ENCODE assay signal across 19 cellular contexts in genomic region chr16:30060354-30061194, GRCh38. TPM values are rescaled to one million over a fixed set of nuclear protein-coding genes. Genes with fewer than 3 reads are reported as not detected.
DNase-seq lines count a peak whose midpoint lies in the region; ATAC-seq, FAIRE-seq and TF ChIP-seq lines count a peak whose summit lies in the region.
"Had no signal": no experiment of that assay in that cellular context is flagged by ENCODE, and none has a peak within 500 bp of the region (broad histone marks: within the 10 kb centered on the region; RNA-seq: fewer than 3 reads in every experiment).

No MANE protein-coding gene starts in this region.

- H3K14ac ChIP-seq in IMR-90 (replicated peaks; ENCODE audit: low read depth, low read length) (no peak overlapping the region), neuronal stem cell (ENCODE audit: low read length) (no peak overlapping the region)

- H2BK20ac ChIP-seq in IMR-90 (ENCODE audit: low read depth, low read length), result no peak overlapping the region

- H3K18ac ChIP-seq in IMR-90 (ENCODE audit: low read depth, low read length) (no peak overlapping the region), neuronal stem cell (ENCODE audit: low read length) (no peak overlapping the region)

- peak; percentile 57 for FAIRE-seq in K562 (lab: Jason Lieb, UNC)
- FAIRE-seq in GM12892 (lab: Jason Lieb, UNC), result no peak
- FAIRE-seq: astrocyte had no signal

- ATAC-seq in IMR-90 (ENCODE audit: low read depth) (no peak), K562 (no peak)
- ATAC-seq: PC-3, WTC11 had no signal

- no peak overlapping the region for H2AFZ ChIP-seq in IMR-90 (replicated peaks; ENCODE audit: low read length, poor library complexity)
- H2AFZ ChIP-seq in K562 (ENCODE audit: low read depth, low read length), result no peak overlapping the region
- no peak overlapping the region for H2AFZ ChIP-seq in neuronal stem cell (ENCODE audit: low read length)
- H2AFZ ChIP-seq in MM.1S (ENCODE audit: low read length), result no peak overlapping the region

- H4K91ac ChIP-seq in IMR-90 (ENCODE audit: insufficient read depth, low read depth, low read length) (no peak overlapping the region), neuronal stem cell (ENCODE audit: low read depth, low read length, poor library complexity) (no peak overlapping the region)

- H3K4me1 ChIP-seq in BE2C, result peaks cover 16% of the 10 kb centered on the region
- H3K4me1 ChIP-seq in IMR-90 (ENCODE audit: control insufficient read depth, insufficient read depth, low read length), result peaks cover 18% of the 10 kb centered on the region
- peaks cover 17 to 29% of the 10 kb centered on the region in 2 experiments for H3K4me1 ChIP-seq in K562 (replicated peaks in 1 of 2; ENCODE audit: control insufficient read depth in 2 of 2, insufficient read depth in 2 of 2, low read length in 2 of 2)
- H3K4me1 ChIP-seq in neuronal stem cell (ENCODE audit: control insufficient read depth in 2 of 2, insufficient read depth in 1 of 2, low read depth in 1 of 2, low read length in 2 of 2), result peaks cover 12% of the 10 kb centered on the region in 2 donors
- H3K4me1 ChIP-seq in MM.1S (ENCODE audit: low read length), result peaks cover 7% of the 10 kb centered on the region

- H2BK5ac ChIP-seq in IMR-90 (ENCODE audit: low read depth, low read length, poor library complexity, severe bottlenecking), result no peak overlapping the region
- H2BK5ac ChIP-seq in neuronal stem cell (ENCODE audit: low read length), result no peak overlapping the region

- TF ChIP-seq POLR2A in IMR-90 (IDR thresholded peaks at IDR 0.05; ENCODE audit: low read depth, low read length) (no peak), K562 (conservative IDR thresholded peaks at IDR 0.05) (no peak), GM12892 (IDR thresholded peaks at IDR 0.05; ENCODE audit: low read depth, low read length) (no peak)

- no peak overlapping the region for H3K23ac ChIP-seq in IMR-90 (ENCODE audit: low read depth, low read length)
- no peak overlapping the region for H3K23ac ChIP-seq in neuronal stem cell (ENCODE audit: low read depth, low read length, poor library complexity)

- H3K4ac ChIP-seq in IMR-90 (ENCODE audit: low read depth, low read length) (no peak overlapping the region), neuronal stem cell (ENCODE audit: low read length) (no peak overlapping the region)

- no peak overlapping the region; the same call in 1 of the 2 replicates for H3K4me2 ChIP-seq in IMR-90 (ENCODE audit: low read depth, low read length)
- no peak overlapping the region for H3K4me2 ChIP-seq in K562 (ENCODE audit: insufficient read depth, low read length)
- no peak overlapping the region for H3K4me2 ChIP-seq in neuronal stem cell (ENCODE audit: insufficient read depth, low read length, poor library complexity, severe bottlenecking)
- H3K4me2 ChIP-seq in MM.1S (ENCODE audit: low read depth, low read length), result no peak overlapping the region

- dilution Hi-C loops in IMR-90 (cut with HindIII; ENCODE audit: low sequenced_read_pairs, unreplicated experiment), result no loop called here

- H3K9ac ChIP-seq in IMR-90 (ENCODE audit: low read depth, low read length), result no peak overlapping the region
- peak overlapping the region in 1 of 2 experiments; percentile 89; a peak in 1 of 4 replicates for H3K9ac ChIP-seq in K562 (ENCODE audit: insufficient read depth in 1 of 2, low read depth in 2 of 2, low read length in 2 of 2)
- H3K9ac ChIP-seq in neuronal stem cell (ENCODE audit: low read depth, low read length, poor library complexity), result peak overlapping the region; percentile 64
- H3K9ac ChIP-seq in MM.1S (ENCODE audit: low read length), result no peak overlapping the region

- H2AK9ac ChIP-seq in IMR-90 (replicated peaks; ENCODE audit: low read depth, low read length, poor library complexity), result peak overlapping the region; percentile 31

- TF ChIP-seq CTCF in BE2C (IDR thresholded peaks at IDR 0.05; ENCODE audit: low read depth, low read length) (no peak), IMR-90 (conservative IDR thresholded peaks at IDR 0.05; ENCODE audit: low read depth, low read length) (no peak), K562 (IDR thresholded peaks at IDR 0.05 in 2 of 3, conservative IDR thresholded peaks at IDR 0.05 in 1 of 3; ENCODE audit: insufficient read depth in 2 of 3, low read depth in 1 of 3, low read length in 3 of 3) (no peak), MM.1S (IDR thresholded peaks at IDR 0.05; ENCODE audit: low read length) (no peak)

- H3K79me2 ChIP-seq in K562 (ENCODE audit: control insufficient read depth, insufficient read depth, low read length) (peaks cover 23% of the 10 kb centered on the region), MM.1S (ENCODE audit: low read length) (peaks cover 17% of the 10 kb centered on the region)

- DNase-seq in BE2C, result peak; percentile 74
- no peak for DNase-seq in IMR-90
- peak in 2 of 4 experiments; percentile 16 to 49 for DNase-seq in K562 (ENCODE audit: extremely low read depth in 1 of 4, low spot score in 3 of 4)
- DNase-seq in neuronal stem cell (ENCODE audit: low spot score), result no peak
- DNase-seq in GM12892 (ENCODE audit: insufficient read length), result no peak
- DNase-seq in putamen (ENCODE audit: low spot score), result no peak
- DNase-seq in MM.1S, result no peak
- no peak for DNase-seq in middle frontal gyrus (ENCODE audit: extremely low spot score, low spot score)
- DNase-seq: activated gamma-delta T cell; dermis blood vessel endothelial cell; hippocampal formation; NCI-H1105 treated with DMSO at 0.1 percent for 48 hours; PC-3; retina; stimulated activated CD4-positive, alpha-beta T cell treated with anti-CD3 and anti-CD28 coated beads, Interleukin-4, amount 100 ng/mL, for 1 hour; SW 1271; transverse colon had no signal

- POLR2A ChIA-PET in IMR-90 (lab: Charles Lee; ENCODE audit: unreplicated experiment), result no interaction called here
- POLR2A ChIA-PET in K562 (lab: Yijun Ruan, JAX), result interaction anchor here (0.6 to 1.4 kb wide), 4 partner anchors 15 to 559 kb away, joined by 3 to 4 read pairs (median 4); partner anchors contain the start of gene TBX6

- in situ Hi-C loops in IMR-90 (cut with MboI; ENCODE audit: low sequenced_read_pairs), result no loop called here
- in situ Hi-C loops in K562 (cut with MboI), result no loop called here

- no peak for TF ChIP-seq EP300 in K562 (IDR thresholded peaks at IDR 0.05; ENCODE audit: low read length)

- H3K36me3 ChIP-seq in BE2C (no peaks in the 10 kb centered on the region), IMR-90 (ENCODE audit: control insufficient read depth, insufficient read depth, low read length) (peaks cover 2% of the 10 kb centered on the region; the same call in 1 of the 2 replicates), K562 (ENCODE audit: control insufficient read depth, insufficient read depth, low read length) (no peaks in the 10 kb centered on the region), neuronal stem cell (replicated peaks in 1 of 2; ENCODE audit: control insufficient read depth in 2 of 2, insufficient read depth in 2 of 2, low read length in 2 of 2) (peaks cover 3 to 42% of the 10 kb centered on the region in 2 donors), MM.1S (replicated peaks; ENCODE audit: insufficient read depth, low read length) (no peaks in the 10 kb centered on the region)
- H3K36me3 ChIP-seq: transverse colon had no signal

- H4K5ac ChIP-seq in IMR-90 (ENCODE audit: low read depth, low read length), result no peak overlapping the region; the same call in 1 of the 2 replicates

- BruUV-seq in IMR-90 (replicated peaks; lab: Mats Ljungman, UMichigan), result no TSS peak
- no TSS peak for BruUV-seq in K562 (replicated peaks; lab: Mats Ljungman, UMichigan)

- H3K9me1 ChIP-seq in IMR-90 (ENCODE audit: insufficient read depth, low read length) (peaks cover 9% of the 10 kb centered on the region), K562 (ENCODE audit: control insufficient read depth, insufficient read depth, low read length) (no peaks in the 10 kb centered on the region)

- intact Hi-C loops in IMR-90 (cut with micrococcal nuclease), result no loop called here
- intact Hi-C loops in K562 (cut with micrococcal nuclease), result loop anchor here (10.0 kb wide), 2 partner anchors 314 to 594 kb away; partner anchors contain the start of genes FBRS, MYL11, PRR14 and TBC1D10B

- H2BK120ac ChIP-seq in IMR-90 (ENCODE audit: low read depth, low read length) (no peak overlapping the region), neuronal stem cell (ENCODE audit: low read depth, low read length) (no peak overlapping the region)

- H3K9me3 ChIP-seq in BE2C (no peaks in the 10 kb centered on the region), IMR-90 (ENCODE audit: control insufficient read depth, insufficient read depth, low read length) (no peaks in the 10 kb centered on the region), K562 (replicated peaks; ENCODE audit: control insufficient read depth, insufficient read depth, low read depth, low read length) (no peaks in the 10 kb centered on the region), neuronal stem cell (replicated peaks in 1 of 2; ENCODE audit: control insufficient read depth in 2 of 2, insufficient read depth in 1 of 2, low read depth in 1 of 2, low read length in 2 of 2) (no peaks in the 10 kb centered on the region), MM.1S (replicated peaks; ENCODE audit: insufficient read depth, low read length) (no peaks in the 10 kb centered on the region)
- H3K9me3 ChIP-seq: transverse colon had no signal

- H3K9me2 ChIP-seq in MM.1S (replicated peaks; ENCODE audit: insufficient read depth, low read length), result no peaks in the 10 kb centered on the region

- TF ChIP-seq RAD21 in IMR-90 (IDR thresholded peaks at IDR 0.05; ENCODE audit: low read length) (no peak), K562 (CRISPR knock-in tag; conservative IDR thresholded peaks at IDR 0.05 in 1 of 2, IDR thresholded peaks at IDR 0.05 in 1 of 2) (no peak)

- no peak overlapping the region for H2BK12ac ChIP-seq in neuronal stem cell (ENCODE audit: low read length)

- H3K79me1 ChIP-seq in IMR-90 (ENCODE audit: low read depth in 1 of 2, low read length in 2 of 2) (peaks cover 17 to 22% of the 10 kb centered on the region in 2 experiments; a peak in 3 of 4 replicates), neuronal stem cell (ENCODE audit: low read depth, low read length) (no peaks in the 10 kb centered on the region)

- H3K27ac ChIP-seq in IMR-90 (ENCODE audit: insufficient read depth, low read length) (peak overlapping the region; percentile 36; the same call in 1 of the 2 replicates), K562 (ENCODE audit: extremely low read depth, low read depth, low read length) (no peak overlapping the region), neuronal stem cell (replicated peaks; ENCODE audit: low read length) (no peak overlapping the region), MM.1S (ENCODE audit: low read length) (no peak overlapping the region)
- H3K27ac ChIP-seq: transverse colon had no signal

- WGBS in IMR-90 (ENCODE audit: extremely low coverage in 2 of 2, insufficient read length in 1 of 2), 2 experiments, result 56% methylated on average over 2 of the region's 6 CpGs; no CpG with 5 or more reads in 1 of the 2 experiments
- 42% methylated on average over 6 of the region's 6 CpGs for WGBS in K562 (ENCODE audit: insufficient coverage, low coverage, missing lambda C conversion rate)
- WGBS in neuronal stem cell (ENCODE audit: extremely low coverage in 2 of 2, insufficient read length in 2 of 2, insufficient replicate concordance in 1 of 2), 2 donors, result no CpG with 5 or more reads among the region's 6 CpGs

- no peak overlapping the region for H3K4me3 ChIP-seq in BE2C (ENCODE audit: low read depth, low read length)
- H3K4me3 ChIP-seq in IMR-90 (ENCODE audit: insufficient read depth, low read depth, low read length), result no peak overlapping the region
- no peak overlapping the region for H3K4me3 ChIP-seq in K562
- H3K4me3 ChIP-seq in neuronal stem cell (ENCODE audit: low read length in 2 of 2), result no peak overlapping the region
- no peak overlapping the region for H3K4me3 ChIP-seq in MM.1S (ENCODE audit: low read length)
- H3K4me3 ChIP-seq: transverse colon had no signal

- H2AK5ac ChIP-seq in IMR-90 (ENCODE audit: low read depth, low read length), result no peak overlapping the region
- H2AK5ac ChIP-seq in neuronal stem cell (ENCODE audit: low read depth, low read length), result no peak overlapping the region

- no peak overlapping the region for H4K8ac ChIP-seq in IMR-90 (ENCODE audit: low read depth in 2 of 2, low read length in 2 of 2)
- H4K8ac ChIP-seq in neuronal stem cell (ENCODE audit: low read depth, low read length), result no peak overlapping the region

- H4K20me1 ChIP-seq in IMR-90 (ENCODE audit: insufficient read depth, low read length), result no peaks in the 10 kb centered on the region; the same call in none of the 2 replicates
- H4K20me1 ChIP-seq in K562 (replicated peaks; ENCODE audit: control insufficient read depth, insufficient read depth, low read length), result no peaks in the 10 kb centered on the region
- H4K20me1 ChIP-seq in MM.1S (ENCODE audit: insufficient read depth, low read length), result no peaks in the 10 kb centered on the region

- H3K27me3 ChIP-seq in BE2C (no peaks in the 10 kb centered on the region), IMR-90 (ENCODE audit: control insufficient read depth, insufficient read depth, low read length) (no peaks in the 10 kb centered on the region), K562 (ENCODE audit: control insufficient read depth in 2 of 2, insufficient read depth in 2 of 2, low read length in 2 of 2) (no peaks in the 10 kb centered on the region), neuronal stem cell (ENCODE audit: control insufficient read depth in 3 of 3, insufficient read depth in 3 of 3, low read depth in 1 of 3, low read length in 3 of 3) (no peaks in the 10 kb centered on the region), MM.1S (replicated peaks; ENCODE audit: insufficient read depth, low read length) (no peaks in the 10 kb centered on the region)
- H3K27me3 ChIP-seq: transverse colon had no signal

- H3K56ac ChIP-seq in IMR-90 (ENCODE audit: extremely low read depth, insufficient read depth, low read length), result no peak overlapping the region

- CTCF ChIA-PET in IMR-90 (lab: Yijun Ruan, JAX), result no interaction called here
- CTCF ChIA-PET in K562 (lab: Yijun Ruan, JAX; ENCODE audit: low intra/inter-chr PET ratio), result no interaction called here

- H2BK15ac ChIP-seq in IMR-90 (ENCODE audit: low read depth, low read length) (no peak overlapping the region), neuronal stem cell (ENCODE audit: low read length) (no peak overlapping the region)

- H3F3A ChIP-seq in MM.1S (ENCODE audit: insufficient read depth, low read length), result peaks cover 17% of the 10 kb centered on the region

RNA-seq across cellular contexts. Expression of gene ALDOA, which starts 5.0 kb away (rescaled TPM):
- polyA plus RNA-seq in BE2C (2012; ENCODE audit: insufficient read depth, insufficient read length, low read depth), result 2,114 TPM
- 1,576 and 1,697 TPM in 2 replicates for total RNA-seq in IMR-90 (2012; rRNA removed)
- 1,990 and 2,139 TPM in 2 replicates for polyA plus RNA-seq in IMR-90 (2012; rRNA removed)
- polyA plus RNA-seq in IMR-90 (2012; cell fraction: cytosol; rRNA removed), result 1,937 and 3,090 TPM in 2 replicates
- polyA plus RNA-seq in IMR-90 (2012; cell fraction: nucleus; rRNA removed; ENCODE audit: low replicate concordance), result 1,158 and 2,042 TPM in 2 replicates
- total RNA-seq in K562 (2011; cell fraction: chromatin; rRNA removed; ENCODE audit: low replicate concordance), result 353 and 782 TPM in 2 replicates
- total RNA-seq in K562 (2011; cell fraction: nucleolus; rRNA removed), result 1,073 and 1,081 TPM in 2 replicates
- total RNA-seq in K562 (2011; cell fraction: nucleoplasm; rRNA removed), result 670 and 734 TPM in 2 replicates
- total RNA-seq in K562 (2014; rRNA removed), result 1,524 and 2,127 TPM in 2 replicates
- total RNA-seq in K562 (2014; rRNA removed; fragmentation: Illumina TruSeq; extraction: Trizol), result 349 and 485 TPM in 2 replicates
- total RNA-seq in K562 (2015; rRNA removed; fragmentation: Illumina TruSeq; extraction: Trizol), result 1,293 TPM in 2 replicates
- 2,182 and 2,224 TPM in 2 replicates for total RNA-seq in K562 (2021)
- 1,608 and 2,690 TPM in 2 replicates for polyA plus RNA-seq in K562 (2011; rRNA removed)
- 3,531 and 4,006 TPM in 2 replicates for polyA plus RNA-seq in K562 (2011; cell fraction: cytosol; rRNA removed)
- polyA plus RNA-seq in K562 (2011; cell fraction: nucleus; rRNA removed), result 1,789 and 1,816 TPM in 2 replicates
- polyA plus RNA-seq in K562 (2012), result 2,117 and 3,116 TPM in 2 replicates
- polyA plus RNA-seq in K562 (2014; fragmentation: Illumina TruSeq; extraction: Trizol), result 1,472 and 2,010 TPM in 2 replicates
- polyA plus RNA-seq in K562 (2014; fragmentation: Nextera tagmentation; extraction: Ambion mirVana), result 100 to 1,000 TPM; 311 to 650 TPM
- 1,079 and 1,272 TPM in 2 replicates for polyA plus RNA-seq in K562 (2014; rRNA removed)
- polyA minus RNA-seq in K562 (2011; rRNA and poly(A)+ RNA removed), result 1,182 and 1,195 TPM in 2 replicates
- polyA minus RNA-seq in K562 (2011; cell fraction: cytosol; rRNA and poly(A)+ RNA removed), result 2,149 and 3,513 TPM in 2 replicates
- 407 and 747 TPM in 2 replicates for polyA minus RNA-seq in K562 (2011; cell fraction: nucleus; rRNA and poly(A)+ RNA removed)
- polyA plus RNA-seq in neuronal stem cell (2013, experiment 1 of 2), result 340 TPM
- polyA plus RNA-seq in neuronal stem cell (2013, experiment 2 of 2), result 327 TPM
- 1,394 TPM for polyA plus RNA-seq in GM12892 (2012; ENCODE audit: missing spikeins)

RNA-seq across cellular contexts. Expression of gene PPP4C, which starts 15.2 kb away (rescaled TPM):
- polyA plus RNA-seq in BE2C (2012; ENCODE audit: insufficient read depth, insufficient read length, low read depth), result 317 TPM
- total RNA-seq in IMR-90 (2012; rRNA removed), result 209 and 222 TPM in 2 replicates
- 200 and 202 TPM in 2 replicates for polyA plus RNA-seq in IMR-90 (2012; rRNA removed)
- polyA plus RNA-seq in IMR-90 (2012; cell fraction: cytosol; rRNA removed), result 191 and 310 TPM in 2 replicates
- polyA plus RNA-seq in IMR-90 (2012; cell fraction: nucleus; rRNA removed; ENCODE audit: low replicate concordance), result 247 and 358 TPM in 2 replicates
- total RNA-seq in K562 (2011; cell fraction: chromatin; rRNA removed; ENCODE audit: low replicate concordance), result 46.3 and 109 TPM in 2 replicates
- 90.3 and 97.7 TPM in 2 replicates for total RNA-seq in K562 (2011; cell fraction: nucleolus; rRNA removed)
- total RNA-seq in K562 (2011; cell fraction: nucleoplasm; rRNA removed), result 76.9 and 90.5 TPM in 2 replicates
- 131 and 171 TPM in 2 replicates for total RNA-seq in K562 (2014; rRNA removed)
- total RNA-seq in K562 (2014; rRNA removed; fragmentation: Illumina TruSeq; extraction: Trizol), result 38.9 and 59.9 TPM in 2 replicates
- total RNA-seq in K562 (2015; rRNA removed; fragmentation: Illumina TruSeq; extraction: Trizol), result 107 and 115 TPM in 2 replicates
- 158 TPM in 2 replicates for total RNA-seq in K562 (2021)
- 153 and 187 TPM in 2 replicates for polyA plus RNA-seq in K562 (2011; rRNA removed)
- 311 and 402 TPM in 2 replicates for polyA plus RNA-seq in K562 (2011; cell fraction: cytosol; rRNA removed)
- 149 and 168 TPM in 2 replicates for polyA plus RNA-seq in K562 (2011; cell fraction: nucleus; rRNA removed)
- polyA plus RNA-seq in K562 (2012), result 161 and 166 TPM in 2 replicates
- 138 and 157 TPM in 2 replicates for polyA plus RNA-seq in K562 (2014; fragmentation: Illumina TruSeq; extraction: Trizol)
- polyA plus RNA-seq in K562 (2014; fragmentation: Nextera tagmentation; extraction: Ambion mirVana), result 10 to 100 TPM in 1 of 2 experiments, 1 to 10 TPM in 1; 3.5 to 10.7 TPM
- 183 TPM in 2 replicates for polyA plus RNA-seq in K562 (2014; rRNA removed)
- polyA minus RNA-seq in K562 (2011; rRNA and poly(A)+ RNA removed), result 162 and 295 TPM in 2 replicates
- polyA minus RNA-seq in K562 (2011; cell fraction: cytosol; rRNA and poly(A)+ RNA removed), result 136 and 139 TPM in 2 replicates
- polyA minus RNA-seq in K562 (2011; cell fraction: nucleus; rRNA and poly(A)+ RNA removed), result 23.2 and 36.2 TPM in 2 replicates
- 112 TPM for polyA plus RNA-seq in neuronal stem cell (2013, experiment 1 of 2)
- polyA plus RNA-seq in neuronal stem cell (2013, experiment 2 of 2), result 110 TPM
- polyA plus RNA-seq in GM12892 (2012; ENCODE audit: missing spikeins), result 63.7 TPM

RNA-seq across cellular contexts. Expression of gene TLCD3B, which starts 29.5 kb away (rescaled TPM):
- polyA plus RNA-seq in BE2C (2012; ENCODE audit: insufficient read depth, insufficient read length, low read depth), result 196 TPM
- total RNA-seq in IMR-90 (2012; rRNA removed) (not detected in 2 replicates), K562 (2014; rRNA removed) (0.08 and 0.23 TPM in 2 replicates), K562 (2014; rRNA removed; fragmentation: Illumina TruSeq; extraction: Trizol) (not detected in 2 replicates), K562 (2015; rRNA removed; fragmentation: Illumina TruSeq; extraction: Trizol) (0.19 TPM in 1 of 2 replicates, not detected in the other), K562 (2021) (0.20 and 0.22 TPM in 2 replicates)
- polyA plus RNA-seq in IMR-90 (2012; rRNA removed) (0.14 and 0.19 TPM in 2 replicates), K562 (2011; rRNA removed) (0.10 and 0.84 TPM in 2 replicates), K562 (2014; fragmentation: Illumina TruSeq; extraction: Trizol) (0.47 and 0.52 TPM in 2 replicates), K562 (2014; fragmentation: Nextera tagmentation; extraction: Ambion mirVana) (not detected), K562 (2014; rRNA removed) (0.24 and 0.43 TPM in 2 replicates)
- polyA plus RNA-seq in IMR-90 (2012; cell fraction: cytosol; rRNA removed), result 0.15 and 0.20 TPM in 2 replicates
- polyA plus RNA-seq in IMR-90 (2012; cell fraction: nucleus; rRNA removed; ENCODE audit: low replicate concordance), result 0.37 and 1.2 TPM in 2 replicates
- total RNA-seq in K562 (2011; cell fraction: chromatin; rRNA removed; ENCODE audit: low replicate concordance), result 0.35 and 1.1 TPM in 2 replicates
- 0.67 and 0.92 TPM in 2 replicates for total RNA-seq in K562 (2011; cell fraction: nucleolus; rRNA removed)
- 0.66 and 0.76 TPM in 2 replicates for total RNA-seq in K562 (2011; cell fraction: nucleoplasm; rRNA removed)
- 0.30 and 0.63 TPM in 2 replicates for polyA plus RNA-seq in K562 (2011; cell fraction: cytosol; rRNA removed)
- polyA plus RNA-seq in K562 (2011; cell fraction: nucleus; rRNA removed), result 1.3 and 1.8 TPM in 2 replicates
- 0.40 and 1.6 TPM in 2 replicates for polyA plus RNA-seq in K562 (2012)
- 0.33 TPM in 1 of 2 replicates, not detected in the other for polyA minus RNA-seq in K562 (2011; rRNA and poly(A)+ RNA removed)
- not detected in 2 replicates for polyA minus RNA-seq in K562 (2011; cell fraction: cytosol; rRNA and poly(A)+ RNA removed)
- polyA minus RNA-seq in K562 (2011; cell fraction: nucleus; rRNA and poly(A)+ RNA removed), result 0.13 and 0.22 TPM in 2 replicates
- 23.0 TPM for polyA plus RNA-seq in neuronal stem cell (2013, experiment 1 of 2)
- polyA plus RNA-seq in neuronal stem cell (2013, experiment 2 of 2), result 22.5 TPM
- 0.25 TPM for polyA plus RNA-seq in GM12892 (2012; ENCODE audit: missing spikeins)
- total RNA-seq: dermis blood vessel endothelial cell, transverse colon had no signal

RNA-seq across cellular contexts. Expression of gene TBX6, which starts 31.1 kb away (rescaled TPM):
- polyA plus RNA-seq in BE2C (2012; ENCODE audit: insufficient read depth, insufficient read length, low read depth), result 2.1 TPM
- total RNA-seq in IMR-90 (2012; rRNA removed) (not detected in 2 replicates), K562 (2014; rRNA removed) (0.09 and 0.73 TPM in 2 replicates), K562 (2014; rRNA removed; fragmentation: Illumina TruSeq; extraction: Trizol) (0.11 TPM in 1 of 2 replicates, not detected in the other), K562 (2015; rRNA removed; fragmentation: Illumina TruSeq; extraction: Trizol) (0.07 and 0.23 TPM in 2 replicates), K562 (2021) (0.18 and 0.51 TPM in 2 replicates)
- polyA plus RNA-seq in IMR-90 (2012; rRNA removed) (0.06 and 0.10 TPM in 2 replicates), K562 (2011; rRNA removed) (0.07 and 0.16 TPM in 2 replicates), K562 (2014; fragmentation: Illumina TruSeq; extraction: Trizol) (0.30 and 0.31 TPM in 2 replicates), K562 (2014; fragmentation: Nextera tagmentation; extraction: Ambion mirVana) (not detected), K562 (2014; rRNA removed) (0.51 and 0.58 TPM in 2 replicates)
- 0.02 TPM in 1 of 2 replicates, not detected in the other for polyA plus RNA-seq in IMR-90 (2012; cell fraction: cytosol; rRNA removed)
- polyA plus RNA-seq in IMR-90 (2012; cell fraction: nucleus; rRNA removed; ENCODE audit: low replicate concordance), result 0.06 and 0.16 TPM in 2 replicates
- total RNA-seq in K562 (2011; cell fraction: chromatin; rRNA removed; ENCODE audit: low replicate concordance), result 0.55 and 0.69 TPM in 2 replicates
- 1.1 and 1.2 TPM in 2 replicates for total RNA-seq in K562 (2011; cell fraction: nucleolus; rRNA removed)
- 0.73 and 1.1 TPM in 2 replicates for total RNA-seq in K562 (2011; cell fraction: nucleoplasm; rRNA removed)
- 0.10 and 0.18 TPM in 2 replicates for polyA plus RNA-seq in K562 (2011; cell fraction: cytosol; rRNA removed)
- 0.88 and 0.97 TPM in 2 replicates for polyA plus RNA-seq in K562 (2011; cell fraction: nucleus; rRNA removed)
- polyA plus RNA-seq in K562 (2012), result 0.22 and 0.51 TPM in 2 replicates
- polyA minus RNA-seq in K562 (2011; rRNA and poly(A)+ RNA removed), result not detected in 2 replicates
- polyA minus RNA-seq in K562 (2011; cell fraction: cytosol; rRNA and poly(A)+ RNA removed), result not detected in 2 replicates
- polyA minus RNA-seq in K562 (2011; cell fraction: nucleus; rRNA and poly(A)+ RNA removed), result 0.22 and 0.54 TPM in 2 replicates
- polyA plus RNA-seq in neuronal stem cell (2013, experiment 1 of 2), result 2.8 TPM
- polyA plus RNA-seq in neuronal stem cell (2013, experiment 2 of 2), result 2.5 TPM
- 0.47 TPM for polyA plus RNA-seq in GM12892 (2012; ENCODE audit: missing spikeins)

RNA-seq across cellular contexts. Expression of gene YPEL3, which starts 35.4 kb away (rescaled TPM):
- 28.8 TPM for polyA plus RNA-seq in BE2C (2012; ENCODE audit: insufficient read depth, insufficient read length, low read depth)
- total RNA-seq in IMR-90 (2012; rRNA removed), result 1.1 and 3.1 TPM in 2 replicates
- polyA plus RNA-seq in IMR-90 (2012; rRNA removed), result 25.6 and 33.3 TPM in 2 replicates
- 34.8 and 76.0 TPM in 2 replicates for polyA plus RNA-seq in IMR-90 (2012; cell fraction: cytosol; rRNA removed)
- polyA plus RNA-seq in IMR-90 (2012; cell fraction: nucleus; rRNA removed; ENCODE audit: low replicate concordance), result 93.1 and 115 TPM in 2 replicates
- 14.3 and 26.4 TPM in 2 replicates for total RNA-seq in K562 (2011; cell fraction: chromatin; rRNA removed; ENCODE audit: low replicate concordance)
- 14.2 and 18.0 TPM in 2 replicates for total RNA-seq in K562 (2011; cell fraction: nucleolus; rRNA removed)
- total RNA-seq in K562 (2011; cell fraction: nucleoplasm; rRNA removed), result 21.4 and 28.6 TPM in 2 replicates
- 3.0 and 4.6 TPM in 2 replicates for total RNA-seq in K562 (2014; rRNA removed)
- total RNA-seq in K562 (2014; rRNA removed; fragmentation: Illumina TruSeq; extraction: Trizol), result 1.0 and 1.8 TPM in 2 replicates
- 1.1 and 1.3 TPM in 2 replicates for total RNA-seq in K562 (2015; rRNA removed; fragmentation: Illumina TruSeq; extraction: Trizol)
- total RNA-seq in K562 (2021), result 5.7 and 6.7 TPM in 2 replicates
- 3.9 and 6.8 TPM in 2 replicates for polyA plus RNA-seq in K562 (2011; rRNA removed)
- polyA plus RNA-seq in K562 (2011; cell fraction: cytosol; rRNA removed), result 7.5 and 14.0 TPM in 2 replicates
- 18.2 and 22.9 TPM in 2 replicates for polyA plus RNA-seq in K562 (2011; cell fraction: nucleus; rRNA removed)
- polyA plus RNA-seq in K562 (2012), result 12.5 and 45.8 TPM in 2 replicates
- 2.9 and 4.4 TPM in 2 replicates for polyA plus RNA-seq in K562 (2014; fragmentation: Illumina TruSeq; extraction: Trizol)
- under 1 TPM; 0.41 to 0.42 TPM for polyA plus RNA-seq in K562 (2014; fragmentation: Nextera tagmentation; extraction: Ambion mirVana)
- polyA plus RNA-seq in K562 (2014; rRNA removed), result 8.6 and 15.0 TPM in 2 replicates
- 1.0 and 1.5 TPM in 2 replicates for polyA minus RNA-seq in K562 (2011; rRNA and poly(A)+ RNA removed)
- polyA minus RNA-seq in K562 (2011; cell fraction: cytosol; rRNA and poly(A)+ RNA removed), result 1.8 and 2.3 TPM in 2 replicates
- 2.4 and 4.3 TPM in 2 replicates for polyA minus RNA-seq in K562 (2011; cell fraction: nucleus; rRNA and poly(A)+ RNA removed)
- 51.2 TPM for polyA plus RNA-seq in neuronal stem cell (2013, experiment 1 of 2)
- polyA plus RNA-seq in neuronal stem cell (2013, experiment 2 of 2), result 52.1 TPM
- polyA plus RNA-seq in GM12892 (2012; ENCODE audit: missing spikeins), result 17.9 TPM
